In genomic region chr9:110892689-110893088, GRCh38 we compare ENCODE assay signal across 23 cellular contexts.
"Had no signal": no experiment of that assay in that cellular context is flagged by ENCODE, and none has a peak within 500 bp of the region (broad histone marks: within the 10 kb centered on the region; RNA-seq: fewer than 3 reads in every experiment).

No MANE protein-coding gene starts in this region.

- H3K79me2 ChIP-seq: hepatocyte had no signal

- H3K9me3 ChIP-seq: gastroesophageal sphincter, heart left ventricle, mucosa of descending colon, ovary, psoas muscle, sigmoid colon, transverse colon, upper lobe of right lung, uterus had no signal

- H3K4me2 ChIP-seq: hepatocyte had no signal

- H3K27ac ChIP-seq: foreskin keratinocyte, gastroesophageal sphincter, heart left ventricle, hepatocyte, ovary, psoas muscle, sigmoid colon, transverse colon, upper lobe of right lung had no signal

- H3K4me1 ChIP-seq: foreskin keratinocyte, psoas muscle, sigmoid colon, upper lobe of right lung, uterus had no signal

- H3K36me3 ChIP-seq: gastroesophageal sphincter, heart left ventricle, ovary, sigmoid colon, transverse colon, upper lobe of right lung, uterus had no signal

- DNase-seq: cortex of kidney; dorsolateral prefrontal cortex; effector CD4-positive, alpha-beta T cell; foreskin keratinocyte; heart left ventricle; kidney; mucosa of descending colon; naive thymus-derived CD4-positive, alpha-beta T cell; nephron progenitor cell; nucleus accumbens; ovary; posterior cingulate gyrus; psoas muscle; right cardiac atrium; sigmoid colon; stimulated activated CD4-positive, alpha-beta T cell treated with anti-CD3 and anti-CD28 coated beads, Interleukin-4, amount 100 ng/mL, for 4 hours; stimulated activated naive B cell treated with anti-CD40 and anti-IgM and Interleukin-4, amounts not matched to agents 10 μg/mL and 1 μg/mL and 100 μg/mL, for 72 hours; transverse colon; upper lobe of right lung; uterus had no signal

- H3K27me3 ChIP-seq: dorsolateral prefrontal cortex, foreskin keratinocyte, gastroesophageal sphincter, heart left ventricle, hepatocyte, ovary, sigmoid colon, transverse colon, upper lobe of right lung, uterus had no signal

- H3K4me3 ChIP-seq: dorsolateral prefrontal cortex, gastroesophageal sphincter, heart left ventricle, hepatocyte, lung, mucosa of descending colon, ovary, psoas muscle, sigmoid colon, transverse colon, upper lobe of right lung, uterus had no signal

- H2AFZ ChIP-seq: hepatocyte had no signal
